ENCODE assay signal across 17 cellular contexts in the genomic region with DNA sequence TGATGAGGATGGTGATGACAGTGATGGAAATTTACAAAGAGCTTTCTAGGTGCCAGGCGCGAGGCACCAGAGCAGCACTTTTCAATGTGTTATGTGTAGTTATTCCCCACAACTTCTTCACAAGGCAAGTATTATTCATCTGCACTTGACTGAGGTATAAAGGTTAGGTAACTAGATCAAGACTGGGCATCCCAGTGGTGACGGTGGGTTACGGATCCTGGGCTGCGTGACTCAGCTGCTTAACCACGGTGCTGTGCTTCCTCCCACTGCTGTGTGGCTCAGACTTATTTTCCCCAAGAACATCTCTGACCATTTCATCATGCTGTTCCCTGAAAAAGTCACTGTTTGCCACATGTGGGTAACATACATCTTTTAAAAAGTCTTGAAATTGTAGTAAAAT. TPM values are rescaled to one million over a fixed set of nuclear protein-coding genes. Genes with fewer than 3 reads are reported as not detected.
"Had no signal": no experiment of that assay in that cellular context is flagged by ENCODE, and none has a peak within 500 bp of the region (broad histone marks: within the 10 kb centered on the region; RNA-seq: fewer than 3 reads in every experiment).

No MANE protein-coding gene starts in this region.

- H3K9me3 Mint-ChIP-seq: activated naive CD4-positive, alpha-beta T cell treated with anti-CD3 and anti-CD28 coated beads, Interleukin-2, amount 50 U/mL, for 24 hours had no signal

- H3K9me3 ChIP-seq: esophagus muscularis mucosa, lower lobe of right lung had no signal

- H3K4me1 ChIP-seq: esophagus muscularis mucosa, lower lobe of right lung had no signal

- H3K27me3 ChIP-seq: dorsolateral prefrontal cortex, esophagus muscularis mucosa had no signal

- H3K4me3 ChIP-seq: dorsolateral prefrontal cortex, esophagus muscularis mucosa, lower lobe of right lung, skin epidermis had no signal

- H3K27ac ChIP-seq: dorsolateral prefrontal cortex, esophagus muscularis mucosa, lower lobe of right lung, skin epidermis, VCaP had no signal

- DNase-seq: anterior cingulate cortex; dorsolateral prefrontal cortex; left cardiac atrium; lower lobe of right lung; naive thymus-derived CD4-positive, alpha-beta T cell; retina; T-helper 9 cell; trophoblast cell had no signal

- H3K27ac Mint-ChIP-seq: activated naive CD4-positive, alpha-beta T cell treated with anti-CD3 and anti-CD28 coated beads, Interleukin-2, amount 50 U/mL, for 24 hours; activated T-helper 1 cell treated with anti-CD3 and anti-CD28 coated beads, Interleukin-12 subunit alpha, Interleukin-12 subunit beta, Interleukin-2, Interleukin-4 antibody, amounts not matched to agents 30 ng/mL and 10 ng/mL and 1 ng/mL, durations not matched to agents 14 hours and 24 hours and 36 hours; naive thymus-derived CD4-positive, alpha-beta T cell had no signal

- ATAC-seq: left cardiac atrium; lower lobe of right lung; naive thymus-derived CD4-positive, alpha-beta T cell had no signal

RNA-seq across cellular contexts. Expression of a gene that starts 19.3 kb away (rescaled TPM):
- total RNA-seq: cerebellum, fibroblast of villous mesenchyme, left cardiac atrium, mononuclear cell, SK-MEL-5 had no signal
